In genomic region chr15:29083161-29083560, GRCh38 we compare ENCODE assay signal across 41 cellular contexts.
"Had no signal": no experiment of that assay in that cellular context is flagged by ENCODE, and none has a peak within 500 bp of the region (broad histone marks: within the 10 kb centered on the region; RNA-seq: fewer than 3 reads in every experiment).

No MANE protein-coding gene starts in this region.

- H3K27ac Mint-ChIP-seq: activated CD4-positive, alpha-beta memory T cell treated with anti-CD3 and anti-CD28 coated beads, Interleukin-2, amount 10 ng/mL, durations not matched to agents 7 days and 5 days; activated CD4-positive, alpha-beta T cell treated with anti-CD3 and anti-CD28 coated beads for 36 hours; activated CD4-positive, alpha-beta T cell treated with anti-CD3 and anti-CD28 coated beads, Interleukin-2, amount 10 ng/mL, durations not matched to agents 7 days and 5 days; activated CD8-positive, alpha-beta memory T cell treated with anti-CD3 and anti-CD28 coated beads, Interleukin-2, amount 10 ng/mL, durations not matched to agents 7 days and 5 days; activated CD8-positive, alpha-beta T cell treated with anti-CD3 and anti-CD28 coated beads, Interleukin-2, amount 10 ng/mL, durations not matched to agents 7 days and 5 days; activated naive CD4-positive, alpha-beta T cell treated with anti-CD3 and anti-CD28 coated beads for 36 hours; activated naive CD8-positive, alpha-beta T cell; activated naive CD8-positive, alpha-beta T cell treated with anti-CD3 and anti-CD28 coated beads, Interleukin-2, amount 10 ng/mL, durations not matched to agents 7 days and 5 days; activated naive CD8-positive, alpha-beta T cell treated with anti-CD3 and anti-CD28 coated beads, Interleukin-2, amount 50 U/mL, for 24 hours; activated T-cell treated with anti-CD3 and anti-CD28 coated beads, Interleukin-2, amount 50 U/mL, for 72 hours; activated T-helper 1 cell treated with anti-CD3 and anti-CD28 coated beads, Interleukin-12 subunit alpha, Interleukin-12 subunit beta, Interleukin-2, Interleukin-4 antibody, amounts not matched to agents 30 ng/mL and 10 ng/mL and 1 ng/mL, durations not matched to agents 14 hours and 24 hours and 36 hours; activated T-helper 17 cell treated with anti-CD3 and anti-CD28 coated beads, Interleukin-2, amount 50 U/mL, for 72 hours; T-helper 1 cell treated with Interleukin-12 subunit alpha and Interleukin-12 subunit beta and Interleukin-4 antibody, amounts not matched to agents 30 μg/mL and 1 μg/mL, for 36 hours; T-helper 2 cell treated with Interferon-gamma antibody and Interleukin-4, amounts not matched to agents 5 μg/mL and 100 μg/mL, for 36 hours; WTC11 had no signal

- H3K27me3 ChIP-seq: ascending aorta, cardiac muscle cell had no signal

- FAIRE-seq: bronchial epithelial cell, TTC549 had no signal

- H3K9me3 ChIP-seq: ascending aorta had no signal

- H3K4me3 Mint-ChIP-seq: activated CD4-positive, alpha-beta memory T cell treated with anti-CD3 and anti-CD28 coated beads, Interleukin-2, amount 10 ng/mL, durations not matched to agents 7 days and 5 days; activated CD4-positive, alpha-beta T cell treated with anti-CD3 and anti-CD28 coated beads for 36 hours; activated CD4-positive, alpha-beta T cell treated with anti-CD3 and anti-CD28 coated beads, Interleukin-2, amount 10 ng/mL, durations not matched to agents 7 days and 5 days; activated CD8-positive, alpha-beta memory T cell treated with anti-CD3 and anti-CD28 coated beads, Interleukin-2, amount 10 ng/mL, durations not matched to agents 7 days and 5 days; activated CD8-positive, alpha-beta T cell treated with anti-CD3 and anti-CD28 coated beads, Interleukin-2, amount 10 ng/mL, durations not matched to agents 7 days and 5 days; activated naive CD4-positive, alpha-beta T cell treated with anti-CD3 and anti-CD28 coated beads for 36 hours; activated naive CD4-positive, alpha-beta T cell treated with anti-CD3 and anti-CD28 coated beads, Interleukin-2, amount 50 U/mL, for 24 hours; activated naive CD8-positive, alpha-beta T cell; activated naive CD8-positive, alpha-beta T cell treated with anti-CD3 and anti-CD28 coated beads, Interleukin-2, amount 10 ng/mL, durations not matched to agents 7 days and 5 days; activated naive CD8-positive, alpha-beta T cell treated with anti-CD3 and anti-CD28 coated beads, Interleukin-2, amount 50 U/mL, for 24 hours; activated T-cell treated with anti-CD3 and anti-CD28 coated beads, Interleukin-2, amount 50 U/mL, for 4 hours; activated T-cell treated with anti-CD3 and anti-CD28 coated beads, Interleukin-2, amount 50 U/mL, for 72 hours; activated T-helper 1 cell treated with anti-CD3 and anti-CD28 coated beads, Interleukin-12 subunit alpha, Interleukin-12 subunit beta, Interleukin-2, Interleukin-4 antibody, amounts not matched to agents 30 ng/mL and 10 ng/mL and 1 ng/mL, durations not matched to agents 14 hours and 24 hours and 36 hours; activated T-helper 17 cell treated with anti-CD3 and anti-CD28 coated beads, Interleukin-2, amount 50 U/mL, for 72 hours; central memory CD8-positive, alpha-beta T cell; T-helper 1 cell treated with Interleukin-12 subunit alpha and Interleukin-12 subunit beta and Interleukin-4 antibody, amounts not matched to agents 30 μg/mL and 1 μg/mL, for 36 hours; T-helper 2 cell treated with Interferon-gamma antibody and Interleukin-4, amounts not matched to agents 5 μg/mL and 100 μg/mL, for 36 hours; WTC11 had no signal

- H3K36me3 ChIP-seq: ascending aorta, cardiac muscle cell, WERI-Rb-1 had no signal

- H3K4me1 Mint-ChIP-seq: activated CD4-positive, alpha-beta memory T cell treated with anti-CD3 and anti-CD28 coated beads, Interleukin-2, amount 10 ng/mL, durations not matched to agents 7 days and 5 days; brain had no signal

- H3K27ac ChIP-seq: ascending aorta, cardiac muscle cell, WERI-Rb-1 had no signal

- ATAC-seq: activated CD4-positive, alpha-beta T cell treated with anti-CD3 and anti-CD28 coated beads for 36 hours; activated CD4-positive, CD25-positive, alpha-beta regulatory T cell treated with anti-CD3 and anti-CD28 coated beads, Interleukin-2, amount 50 U/mL, for 24 hours; activated CD8-positive, alpha-beta memory T cell treated with anti-CD3 and anti-CD28 coated beads, Interleukin-2, amount 10 ng/mL, durations not matched to agents 7 days and 5 days; activated CD8-positive, alpha-beta T cell treated with anti-CD3 and anti-CD28 coated beads, Interleukin-2, amount 10 ng/mL, durations not matched to agents 7 days and 5 days; activated naive CD8-positive, alpha-beta T cell treated with anti-CD3 and anti-CD28 coated beads, Interleukin-2, amount 50 U/mL, for 24 hours; activated T-cell treated with anti-CD3 and anti-CD28 coated beads, Interleukin-2, amount 50 U/mL, for 4 hours; activated T-cell treated with anti-CD3 and anti-CD28 coated beads, Interleukin-2, amount 50 U/mL, for 72 hours; activated T-helper 17 cell treated with anti-CD3 and anti-CD28 coated beads, Interleukin-2, amount 50 U/mL, for 72 hours; WTC11 had no signal

- DNase-seq: activated CD4-positive, alpha-beta memory T cell treated with anti-CD3 and anti-CD28 coated beads, Interleukin-2, amount 10 ng/mL, durations not matched to agents 7 days and 5 days; activated CD4-positive, alpha-beta T cell treated with anti-CD3 and anti-CD28 coated beads for 1 hour; activated CD4-positive, alpha-beta T cell treated with anti-CD3 and anti-CD28 coated beads for 36 hours; activated CD4-positive, alpha-beta T cell treated with anti-CD3 and anti-CD28 coated beads for 48 hours; activated CD4-positive, alpha-beta T cell treated with anti-CD3 and anti-CD28 coated beads, Interleukin-2, amount 10 ng/mL, durations not matched to agents 7 days and 5 days; activated CD4-positive, alpha-beta T cell treated with anti-CD3 and anti-CD28 coated beads, Interleukin-2, amount 50 U/mL, for 48 hours; activated CD4-positive, CD25-positive, alpha-beta regulatory T cell; activated CD8-positive, alpha-beta memory T cell treated with anti-CD3 and anti-CD28 coated beads for 24 hours; activated CD8-positive, alpha-beta memory T cell treated with anti-CD3 and anti-CD28 coated beads, Interleukin-2, amount 10 ng/mL, durations not matched to agents 7 days and 5 days; activated CD8-positive, alpha-beta T cell treated with anti-CD3 and anti-CD28 coated beads, Interleukin-2, amount 10 ng/mL, durations not matched to agents 7 days and 5 days; activated gamma-delta T cell treated with Interleukin-2 at 50 U/mL for 16 hours; activated naive CD4-positive, alpha-beta T cell; activated naive CD4-positive, alpha-beta T cell treated with anti-CD3 and anti-CD28 coated beads for 36 hours; activated naive CD8-positive, alpha-beta T cell treated with anti-CD3 and anti-CD28 coated beads, Interleukin-2, amount 10 ng/mL, durations not matched to agents 7 days and 5 days; activated naive CD8-positive, alpha-beta T cell treated with anti-CD3 and anti-CD28 coated beads, Interleukin-2, amount 50 U/mL, for 24 hours; activated T-cell treated with anti-CD3 and anti-CD28 coated beads for 4 hours; activated T-cell treated with anti-CD3 and anti-CD28 coated beads, Interleukin-2, amount 50 U/mL, for 1 hour; activated T-cell treated with anti-CD3 and anti-CD28 coated beads, Interleukin-2, amount 50 U/mL, for 4 hours; activated T-cell treated with anti-CD3 and anti-CD28 coated beads, Interleukin-2, amount 50 U/mL, for 72 hours; amygdala; anterior cingulate cortex; caudate nucleus; cerebellar nuclear complex; T-helper 1 cell; T-helper 2 cell; T-helper 9 cell; WERI-Rb-1 had no signal

- H3K9me3 Mint-ChIP-seq: activated naive CD4-positive, alpha-beta T cell treated with anti-CD3 and anti-CD28 coated beads, Interleukin-2, amount 50 U/mL, for 24 hours; activated T-helper 17 cell treated with anti-CD3 and anti-CD28 coated beads, Interleukin-2, amount 50 U/mL, for 72 hours had no signal

- H3K4me1 ChIP-seq: ascending aorta had no signal

- H3K4me3 ChIP-seq: ascending aorta, cardiac muscle cell had no signal

- H3K27me3 Mint-ChIP-seq: activated CD4-positive, alpha-beta memory T cell treated with anti-CD3 and anti-CD28 coated beads, Interleukin-2, amount 10 ng/mL, durations not matched to agents 7 days and 5 days; activated CD4-positive, alpha-beta T cell treated with anti-CD3 and anti-CD28 coated beads for 36 hours; activated CD4-positive, alpha-beta T cell treated with anti-CD3 and anti-CD28 coated beads, Interleukin-2, amount 10 ng/mL, durations not matched to agents 7 days and 5 days; activated CD8-positive, alpha-beta memory T cell treated with anti-CD3 and anti-CD28 coated beads, Interleukin-2, amount 10 ng/mL, durations not matched to agents 7 days and 5 days; activated naive CD4-positive, alpha-beta T cell treated with anti-CD3 and anti-CD28 coated beads, Interleukin-2, amount 50 U/mL, for 24 hours; activated naive CD8-positive, alpha-beta T cell; activated naive CD8-positive, alpha-beta T cell treated with anti-CD3 and anti-CD28 coated beads, Interleukin-2, amount 10 ng/mL, durations not matched to agents 7 days and 5 days; activated naive CD8-positive, alpha-beta T cell treated with anti-CD3 and anti-CD28 coated beads, Interleukin-2, amount 50 U/mL, for 24 hours; activated T-helper 17 cell treated with anti-CD3 and anti-CD28 coated beads, Interleukin-2, amount 50 U/mL, for 72 hours; brain; central memory CD8-positive, alpha-beta T cell had no signal
